ENCODE assay signal across 29 cellular contexts in genomic region chr10:131477457-131478205, GRCh38.
DNase-seq lines count a peak whose midpoint lies in the region; ATAC-seq, FAIRE-seq and TF ChIP-seq lines count a peak whose summit lies in the region.
"Had no signal": no experiment of that assay in that cellular context is flagged by ENCODE, and none has a peak within 500 bp of the region (broad histone marks: within the 10 kb centered on the region; RNA-seq: fewer than 3 reads in every experiment).

No MANE protein-coding gene starts in this region.

- no peak for ATAC-seq in activated CD8-positive, alpha-beta memory T cell treated with anti-CD3 and anti-CD28 coated beads, Interleukin-2, amount 10 ng/mL, durations not matched to agents 7 days and 5 days
- no peak for ATAC-seq in GM18909 (IDR thresholded peaks at IDR 0.05; ENCODE audit: poor library complexity, unreplicated experiment)
- ATAC-seq: CD8-positive, alpha-beta T cell; foreskin keratinocyte; left cardiac atrium; psoas muscle had no signal

- no peak overlapping the region for H3K56ac ChIP-seq in H9 (ENCODE audit: insufficient read length, low read depth, low read length)

- H3K4me3 ChIP-seq in esophagus muscularis mucosa (no peak overlapping the region), osteoblast (ENCODE audit: insufficient read depth, low read length) (no peak overlapping the region)
- H3K4me3 ChIP-seq: adrenal gland, cardiac muscle cell, psoas muscle, SJSA1, smooth muscle cell, tibial nerve had no signal

- H3K4me1 ChIP-seq in H9 (ENCODE audit: insufficient read depth, low read length) (no peaks in the 10 kb centered on the region), esophagus muscularis mucosa (no peaks in the 10 kb centered on the region), osteoblast (ENCODE audit: insufficient read depth, low read length) (no peaks in the 10 kb centered on the region)
- H3K4me1 ChIP-seq: adrenal gland, foreskin keratinocyte, psoas muscle, SJSA1, tibial nerve had no signal

- no peak overlapping the region for H3K4me3 Mint-ChIP-seq in H9
- no peak overlapping the region for H3K4me3 Mint-ChIP-seq in activated CD8-positive, alpha-beta memory T cell treated with anti-CD3 and anti-CD28 coated beads, Interleukin-2, amount 10 ng/mL, durations not matched to agents 7 days and 5 days
- H3K4me3 Mint-ChIP-seq: CD8-positive, alpha-beta T cell; neural crest cell; stimulated activated naive CD8-positive, alpha-beta T cell treated with anti-CD3 and anti-CD28 coated beads, Interleukin-15, Interleukin-2, amounts not matched to agents 100 ng/mL and 50 ng/mL, for 24 hours had no signal

- no CpG with 5 or more reads among the region's 16 CpGs for whole genome bisulfite sequencing in H9 (ENCODE audit: extremely low coverage, insufficient read length, low lambda C conversion rate)
- 60% methylated on average over 16 of the region's 16 CpGs for WGBS in esophagus muscularis mucosa

- H2AFZ ChIP-seq in H9 (ENCODE audit: low read length) (no peak overlapping the region), osteoblast (ENCODE audit: low read length) (no peak overlapping the region)

- no peak overlapping the region for H3K18ac ChIP-seq in H9 (ENCODE audit: insufficient read length, low read depth, low read length)

- DNase-seq in H9: no peak
- peak; percentile 52 for DNase-seq in OCI-M1 (lab: John Stamatoyannopoulos, UW)
- DNase-seq in esophagus muscularis mucosa (ENCODE audit: extremely low spot score): peak; percentile 86
- DNase-seq in osteoblast (ENCODE audit: insufficient read length, low spot score, missing footprints): peak; percentile 66
- no peak for DNase-seq in head of caudate nucleus
- no peak for DNase-seq in activated CD8-positive, alpha-beta memory T cell treated with anti-CD3 and anti-CD28 coated beads, Interleukin-2, amount 10 ng/mL, durations not matched to agents 7 days and 5 days
- no peak for DNase-seq in frontal cortex (ENCODE audit: low spot score in 2 of 2)
- DNase-seq: activated CD4-positive, alpha-beta T cell treated with anti-CD3 and anti-CD28 coated beads, Interleukin-2, amount 50 U/mL, for 4 hours; activated gamma-delta T cell treated with Interleukin-2 at 50 U/mL for 16 hours; activated T-cell treated with anti-CD3 and anti-CD28 coated beads for 4 hours; adrenal gland; CD8-positive, alpha-beta T cell; dermis blood vessel endothelial cell; foreskin keratinocyte; HCEC 1CT; left cardiac atrium; NCI-H82; psoas muscle; stimulated activated CD4-positive, alpha-beta T cell treated with anti-CD3 and anti-CD28 coated beads, Interleukin-2, amount 100 ng/mL, for 48 hours; T-helper 2 cell had no signal

- no peak overlapping the region for H2AK5ac ChIP-seq in H9 (ENCODE audit: insufficient read length, low read length)

- intact Hi-C loops in esophagus muscularis mucosa (cut with DNase I): no loop called here
- intact Hi-C loops in head of caudate nucleus (cut with DNase I): no loop called here

- no peak for FAIRE-seq in frontal cortex (lab: Jason Lieb, UNC)

- no peak overlapping the region; a peak in 1 of 7 replicates for H3K27ac Mint-ChIP-seq in H9
- no peak overlapping the region for H3K27ac Mint-ChIP-seq in activated CD8-positive, alpha-beta memory T cell treated with anti-CD3 and anti-CD28 coated beads, Interleukin-2, amount 10 ng/mL, durations not matched to agents 7 days and 5 days
- H3K27ac Mint-ChIP-seq: CD8-positive, alpha-beta T cell; stimulated activated naive CD8-positive, alpha-beta T cell treated with anti-CD3 and anti-CD28 coated beads, Interleukin-15, Interleukin-2, amounts not matched to agents 100 ng/mL and 50 ng/mL, for 24 hours had no signal

- H3K9ac ChIP-seq in H9 (ENCODE audit: extremely low read depth, insufficient read length, low read length): no peak overlapping the region

- H3K23me2 ChIP-seq in H9 (ENCODE audit: insufficient read length, low read depth, low read length, poor library complexity, severe bottlenecking): no peaks in the 10 kb centered on the region

- no peak overlapping the region for H2BK20ac ChIP-seq in H9 (ENCODE audit: low read depth, low read length, poor library complexity, severe bottlenecking)

- H3K4me2 ChIP-seq in H9 (ENCODE audit: insufficient read depth, insufficient read length, low read length) (no peak overlapping the region), osteoblast (ENCODE audit: insufficient read depth, low read length) (no peak overlapping the region)
- H3K4me2 ChIP-seq: smooth muscle cell had no signal

- peak; percentile 29; the same call in 1 of the 3 replicates for TF ChIP-seq CTCF in H9 (conservative IDR thresholded peaks at IDR 0.05)
- no peak for TF ChIP-seq CTCF in esophagus muscularis mucosa (IDR thresholded peaks at IDR 0.05)
- TF ChIP-seq CTCF in osteoblast (IDR thresholded peaks at IDR 0.05; ENCODE audit: extremely low read depth, low read depth, low read length): no peak

- H3K27me3 Mint-ChIP-seq in H9 (ENCODE audit: low read depth): peaks cover under 1% of the 10 kb centered on the region
- no peaks in the 10 kb centered on the region for H3K27me3 Mint-ChIP-seq in activated CD8-positive, alpha-beta memory T cell treated with anti-CD3 and anti-CD28 coated beads, Interleukin-2, amount 10 ng/mL, durations not matched to agents 7 days and 5 days

- no peak for TF ChIP-seq POLR2A in esophagus muscularis mucosa (IDR thresholded peaks at IDR 0.05; ENCODE audit: low read depth)

- H3K36me3 Mint-ChIP-seq in H9 (ENCODE audit: insufficient read depth in 1 of 3, low read depth in 3 of 3): no peaks in the 10 kb centered on the region
- H3K36me3 Mint-ChIP-seq in activated CD8-positive, alpha-beta memory T cell treated with anti-CD3 and anti-CD28 coated beads, Interleukin-2, amount 10 ng/mL, durations not matched to agents 7 days and 5 days: no peaks in the 10 kb centered on the region
- H3K36me3 Mint-ChIP-seq: CD8-positive, alpha-beta T cell had no signal

- no peaks in the 10 kb centered on the region for H3K27me3 ChIP-seq in H9 (ENCODE audit: insufficient read depth, low read length)
- peaks cover 0 to 74% (median 0%) of the 10 kb centered on the region in 4 donors for H3K27me3 ChIP-seq in esophagus muscularis mucosa
- H3K27me3 ChIP-seq in osteoblast (ENCODE audit: insufficient read depth, low read length): no peaks in the 10 kb centered on the region
- H3K27me3 ChIP-seq: cardiac muscle cell, foreskin keratinocyte, SJSA1, tibial nerve had no signal

- no peak overlapping the region for H2BK15ac ChIP-seq in H9 (ENCODE audit: low read depth, low read length)

- H3K14ac ChIP-seq in H9 (ENCODE audit: insufficient read depth, low read length): no peak overlapping the region

- H3K9me3 Mint-ChIP-seq in H9: no peaks in the 10 kb centered on the region; a peak in 1 of 5 replicates
- no peaks in the 10 kb centered on the region for H3K9me3 Mint-ChIP-seq in activated CD8-positive, alpha-beta memory T cell treated with anti-CD3 and anti-CD28 coated beads, Interleukin-2, amount 10 ng/mL, durations not matched to agents 7 days and 5 days (ENCODE audit: low read depth)
- H3K9me3 Mint-ChIP-seq: neural crest cell had no signal

- no peak overlapping the region for H2BK120ac ChIP-seq in H9 (ENCODE audit: low read depth, low read length, poor library complexity, severe bottlenecking)

- no peaks in the 10 kb centered on the region for H3K9me3 ChIP-seq in H9 (ENCODE audit: control insufficient read depth, low read depth, low read length)
- H3K9me3 ChIP-seq in esophagus muscularis mucosa: no peaks in the 10 kb centered on the region
- H3K9me3 ChIP-seq in osteoblast (ENCODE audit: low read depth, low read length): no peaks in the 10 kb centered on the region
- H3K9me3 ChIP-seq: adrenal gland, psoas muscle, tibial nerve had no signal

- no peak for TF ChIP-seq EP300 in esophagus muscularis mucosa (IDR thresholded peaks at IDR 0.05)

- H3T11ph ChIP-seq in H9 (ENCODE audit: low read length): no peak overlapping the region

- H3K23ac ChIP-seq in H9 (ENCODE audit: insufficient read length, low read depth, low read length): no peak overlapping the region

- no peak overlapping the region for H4K8ac ChIP-seq in H9 (replicated peaks; ENCODE audit: insufficient read length, low read depth, low read length)

- no peaks in the 10 kb centered on the region for H3K79me2 ChIP-seq in H9 (ENCODE audit: insufficient read depth, low read length)
- no peaks in the 10 kb centered on the region for H3K79me2 ChIP-seq in osteoblast (ENCODE audit: insufficient read depth, low read length)

- H3K4ac ChIP-seq in H9 (ENCODE audit: low read depth, low read length): no peak overlapping the region

- CTCF ChIA-PET in activated CD8-positive, alpha-beta memory T cell treated with anti-CD3 and anti-CD28 coated beads, Interleukin-2, amount 10 ng/mL, durations not matched to agents 7 days and 5 days (lab: Charles Lee): no interaction called here

- H4K91ac ChIP-seq in H9 (ENCODE audit: insufficient read length, low read depth, low read length): no peak overlapping the region

- 0 out of 4 replicates have a peak, but pooled peaks cover 0 to 3% of the 10 kb centered on the region in 2 experiments for H3K4me1 Mint-ChIP-seq in H9
- no peaks in the 10 kb centered on the region for H3K4me1 Mint-ChIP-seq in activated CD8-positive, alpha-beta memory T cell treated with anti-CD3 and anti-CD28 coated beads, Interleukin-2, amount 10 ng/mL, durations not matched to agents 7 days and 5 days
- H3K4me1 Mint-ChIP-seq: neural crest cell had no signal

- no peaks in the 10 kb centered on the region for H3K79me1 ChIP-seq in H9 (ENCODE audit: insufficient read depth, low read depth, low read length, poor library complexity, severe bottlenecking)

- no peak overlapping the region for H2BK5ac ChIP-seq in H9 (ENCODE audit: insufficient read length, low read length)

- no peak overlapping the region for H2BK12ac ChIP-seq in H9 (ENCODE audit: insufficient read length, low read depth, low read length)

- no peak overlapping the region for H4K5ac ChIP-seq in H9 (ENCODE audit: insufficient read length, low read depth, low read length)

- no peak overlapping the region for H3K27ac ChIP-seq in H9 (ENCODE audit: insufficient read length, low read depth, low read length)
- H3K27ac ChIP-seq in esophagus muscularis mucosa (replicated peaks in 1 of 4): no peak overlapping the region
- H3K27ac ChIP-seq in osteoblast (ENCODE audit: low read depth, low read length): no peak overlapping the region
- H3K27ac ChIP-seq: adrenal gland, cardiac muscle cell, epithelial cell of prostate, foreskin keratinocyte, psoas muscle, SJSA1, tibial nerve, VCaP had no signal

- no peaks in the 10 kb centered on the region for H3K36me3 ChIP-seq in esophagus muscularis mucosa
- no peaks in the 10 kb centered on the region for H3K36me3 ChIP-seq in osteoblast (ENCODE audit: insufficient read depth, low read length)
- H3K36me3 ChIP-seq: adrenal gland, cardiac muscle cell, SJSA1, tibial nerve had no signal

- no peaks in the 10 kb centered on the region for H4K20me1 ChIP-seq in H9 (ENCODE audit: control insufficient read depth, insufficient read depth, insufficient read length)
- no peaks in the 10 kb centered on the region for H4K20me1 ChIP-seq in osteoblast (ENCODE audit: insufficient read depth, low read length)

Comparison
In these comparisons a context has a peak if more than half of its experiments do, and no peak if none do; other contexts are left out.
1. DNase-seq: peak in OCI-M1 (single experiment), esophagus muscularis mucosa (single experiment) and osteoblast (single experiment); none in H9 (single experiment), head of caudate nucleus (0 of 42), activated CD8-positive, alpha-beta memory T cell treated with anti-CD3 and anti-CD28 coated beads, Interleukin-2, amount 10 ng/mL, durations not matched to agents 7 days and 5 days (single experiment) and frontal cortex (0 of 2).